In the genomic region with DNA sequence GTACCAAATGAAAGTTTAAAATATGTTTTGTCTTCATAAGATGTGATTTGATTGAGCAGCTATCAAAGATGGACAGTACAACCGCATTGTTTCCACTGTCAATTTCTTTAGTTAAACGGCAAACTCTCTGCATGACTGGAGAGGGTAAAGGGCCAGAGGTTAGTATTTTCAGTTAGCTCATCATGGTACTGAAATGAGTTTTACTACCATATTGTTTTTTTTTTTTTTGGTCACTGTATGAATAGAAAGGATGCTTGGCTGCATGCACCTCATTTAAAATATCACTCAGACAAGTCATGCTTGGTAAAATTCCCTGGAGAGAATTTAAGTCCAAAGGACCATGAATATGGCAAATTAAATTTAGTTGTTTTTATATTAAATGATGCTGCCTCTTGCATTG, we compare ENCODE assay signal across 25 cellular contexts.
"Had no signal": no experiment of that assay in that cellular context is flagged by ENCODE, and none has a peak within 500 bp of the region (broad histone marks: within the 10 kb centered on the region; RNA-seq: fewer than 3 reads in every experiment).

No MANE protein-coding gene starts in this region.

- H3K27ac Mint-ChIP-seq: T-cell; T-helper 1 cell treated with Interleukin-12 subunit alpha and Interleukin-12 subunit beta and Interleukin-4 antibody, amounts not matched to agents 30 μg/mL and 1 μg/mL, for 36 hours had no signal

- H3K36me3 Mint-ChIP-seq: T-cell had no signal

- H3K4me3 Mint-ChIP-seq: T-cell; T-helper 1 cell treated with Interleukin-12 subunit alpha and Interleukin-12 subunit beta and Interleukin-4 antibody, amounts not matched to agents 30 μg/mL and 1 μg/mL, for 36 hours had no signal

- H3K4me1 Mint-ChIP-seq: T-cell had no signal

- DNase-seq: IMR-90, Karpas-422, KG1, MM.1S, NCI-H1092 treated with DMSO at 0.1 percent for 48 hours, NCI-H1436 treated with DMSO at 0.1 percent for 48 hours, NCI-H1694, NCI-H187 treated with DMSO at 0.1 percent for 48 hours, NCI-H2029 treated with DMSO at 0.1 percent for 48 hours, NCI-H2171 treated with DMSO at 0.1 percent for 48 hours, NCI-H345, NCI-H446 treated with DMSO at 0.1 percent for 48 hours, NCI-H510A treated with DMSO at 0.1 percent for 48 hours, NCI-H526, NCI-H748 treated with DMSO at 0.1 percent for 48 hours, OCI-M1, PC-9, Peyer's patch, Right ventricle myocardium superior, RPMI8226, SIG-M5, SW 1271, T-cell had no signal

- ATAC-seq: HepG2, T-cell had no signal

- H3K27me3 Mint-ChIP-seq: T-cell had no signal
